10 cellular contexts compared by ENCODE assay signal in genomic region chr11:59152312-59152967, GRCh38. TPM values are rescaled to one million over a fixed set of nuclear protein-coding genes. Genes with fewer than 3 reads are reported as not detected.
DNase-seq lines count a peak whose midpoint lies in the region; ATAC-seq and TF ChIP-seq lines count a peak whose summit lies in the region.
"Had no signal": no experiment of that assay in that cellular context is flagged by ENCODE, and none has a peak within 500 bp of the region (broad histone marks: within the 10 kb centered on the region; RNA-seq: fewer than 3 reads in every experiment).

No MANE protein-coding gene starts in this region.

- no peaks in the 10 kb centered on the region for H3K27me3 ChIP-seq in mammary epithelial cell (ENCODE audit: insufficient read depth, low read length)

- peaks cover 15% of the 10 kb centered on the region for H3K79me2 ChIP-seq in mammary epithelial cell (ENCODE audit: insufficient read depth, low read length)

- no peak overlapping the region for H3K4me3 ChIP-seq in mammary epithelial cell (replicated peaks in 1 of 3; ENCODE audit: insufficient read depth in 1 of 3, low read depth in 2 of 3, low read length in 3 of 3)

- intact Hi-C loops in mammary epithelial cell (cut with micrococcal nuclease) = loop anchor here (10.0 kb wide), 1 partner anchor 498 kb away; no protein-coding TSS in a partner anchor

- no peak overlapping the region for H3K9ac ChIP-seq in mammary epithelial cell (ENCODE audit: insufficient read depth, low read length)

- no peaks in the 10 kb centered on the region for H4K20me1 ChIP-seq in mammary epithelial cell (ENCODE audit: insufficient read depth, low read length)

- CTCF ChIA-PET in mammary epithelial cell (lab: Charles Lee; ENCODE audit: low non-redundant PET) = no interaction called here

- ATAC-seq in activated CD4-positive, CD25-positive, alpha-beta regulatory T cell treated with anti-CD3 and anti-CD28 coated beads, Interleukin-2, amount 50 U/mL, for 24 hours = peak; percentile 93 to 94
- ATAC-seq in GM21381 (IDR thresholded peaks at IDR 0.05; ENCODE audit: unreplicated experiment) (peak; percentile 72), HG03159 (IDR thresholded peaks at IDR 0.05; ENCODE audit: unreplicated experiment) (peak; percentile 80)
- ATAC-seq: Right ventricle myocardium inferior had no signal

- no peak overlapping the region for H3K4me2 ChIP-seq in mammary epithelial cell (ENCODE audit: insufficient read depth, low read depth, low read length)

- H3K4me1 ChIP-seq in mammary epithelial cell (ENCODE audit: insufficient read depth, low read length) = no peaks in the 10 kb centered on the region

- no peak for DNase-seq in activated CD4-positive, CD25-positive, alpha-beta regulatory T cell (lab: John Stamatoyannopoulos, UW)
- DNase-seq in mammary epithelial cell (no peak), NCI-H526 treated with DMSO at 0.1 percent for 48 hours (lab: John Stamatoyannopoulos, UW) (no peak), NCI-H774 (lab: John Stamatoyannopoulos, UW) (no peak), DMS153 (lab: John Stamatoyannopoulos, UW) (no peak)

- no peak overlapping the region for H2AFZ ChIP-seq in mammary epithelial cell (ENCODE audit: low read depth, low read length)

- in situ Hi-C loops in mammary epithelial cell (cut with MboI; ENCODE audit: low sequenced_read_pairs in 2 of 2) = no loop called here

- no peak overlapping the region for H3K27ac ChIP-seq in mammary epithelial cell (ENCODE audit: insufficient read depth, low read depth, low read length)
- H3K27ac ChIP-seq: 22Rv1 had no signal

- TF ChIP-seq CTCF in mammary epithelial cell (conservative IDR thresholded peaks at IDR 0.05 in 1 of 2, IDR thresholded peaks at IDR 0.05 in 1 of 2; ENCODE audit: extremely low read depth in 1 of 2, insufficient read depth in 1 of 2, low read depth in 1 of 2, low read length in 2 of 2) = no peak

- dilution Hi-C loops in mammary epithelial cell (cut with HindIII; ENCODE audit: low sequenced_read_pairs) = no loop called here

- 97% methylated on average over 8 of the region's 8 CpGs for WGBS in mammary epithelial cell (ENCODE audit: low coverage, missing lambda C conversion rate)

- H3K9me3 ChIP-seq in mammary epithelial cell (replicated peaks; ENCODE audit: insufficient read depth, low read length) = no peaks in the 10 kb centered on the region

- TSS peak; percentile 24 for BruUV-seq in mammary epithelial cell (replicated peaks; lab: Mats Ljungman, UMichigan)

- H3K36me3 ChIP-seq in mammary epithelial cell (ENCODE audit: insufficient read depth, low read length) = peaks cover 19% of the 10 kb centered on the region

RNA-seq across cellular contexts. Expression of gene FAM111A, which starts 9.8 kb away (rescaled TPM):
- 10 to 100 TPM; 17.8 to 35.8 TPM for total RNA-seq in mammary epithelial cell
- polyA plus RNA-seq in mammary epithelial cell = 23.5 TPM
- 13.2 TPM for polyA minus RNA-seq in mammary epithelial cell

RNA-seq across cellular contexts. Expression of gene DTX4, which starts 19.5 kb away (rescaled TPM):
- total RNA-seq in mammary epithelial cell = 10 to 100 TPM; 10.4 to 11.5 TPM
- 2.1 TPM for polyA plus RNA-seq in mammary epithelial cell
- polyA minus RNA-seq in mammary epithelial cell = 25.1 TPM

RNA-seq across cellular contexts. Expression of gene FAM111B, which starts 45.4 kb away (rescaled TPM):
- 10 to 100 TPM in 1 of 2 donors, 1 to 10 TPM in 1; 3.2 to 19.3 TPM for total RNA-seq in mammary epithelial cell
- polyA plus RNA-seq in mammary epithelial cell = 14.4 TPM
- polyA minus RNA-seq in mammary epithelial cell = 11.1 TPM
